Comparison of ENCODE assay signal across 9 cellular contexts in genomic region chr10:132836832-132837540, GRCh38. TPM values are rescaled to one million over a fixed set of nuclear protein-coding genes. Genes with fewer than 3 reads are reported as not detected.
DNase-seq lines count a peak whose midpoint lies in the region; ATAC-seq, FAIRE-seq and TF ChIP-seq lines count a peak whose summit lies in the region.
"Had no signal": no experiment of that assay in that cellular context is flagged by ENCODE, and none has a peak within 500 bp of the region (broad histone marks: within the 10 kb centered on the region; RNA-seq: fewer than 3 reads in every experiment).

No MANE protein-coding gene starts in this region.

- POLR2A ChIA-PET in SK-N-SH (lab: Yijun Ruan, JAX) (no interaction called here), MCF 10A (lab: Yijun Ruan, JAX) (no interaction called here)

- WGBS in SK-N-SH (ENCODE audit: low lambda C conversion rate): 29% methylated on average over 30 of the region's 34 CpGs

- no peak for TF ChIP-seq EP300 in SK-N-SH (IDR thresholded peaks at IDR 0.05; ENCODE audit: borderline replicate concordance in 1 of 2, low read depth in 1 of 2, low read length in 1 of 2)

- H3K4me2 ChIP-seq in SK-N-SH: no peak overlapping the region

- no peak overlapping the region for H3K4me3 Mint-ChIP-seq in MCF 10A (ENCODE audit: unreplicated experiment)

- H3K27ac ChIP-seq in SK-N-SH (ENCODE audit: low read depth in 2 of 2, low read length in 1 of 2) (no peak overlapping the region), kidney (ENCODE audit: low read depth in 2 of 2, low read length in 2 of 2) (no peak overlapping the region)

- H3K27ac Mint-ChIP-seq in MCF 10A (ENCODE audit: low read depth, unreplicated experiment): no peak overlapping the region

- CTCF ChIA-PET in SK-N-SH (lab: Yijun Ruan, JAX) (interaction anchor here (1.0 to 1.4 kb wide), 4 partner anchors 19 to 378 kb away, joined by 3 read pairs; no protein-coding TSS in a partner anchor), MCF 10A (lab: Yijun Ruan, JAX) (interaction anchor here (0.6 to 1.4 kb wide), 2 partner anchors 67 to 479 kb away, joined by 3 to 7 read pairs; no protein-coding TSS in a partner anchor)

- ATAC-seq in HG02623 (IDR thresholded peaks at IDR 0.05; ENCODE audit: unreplicated experiment): no peak

- peak; percentile 82 for TF ChIP-seq CTCF in GM12875 (IDR thresholded peaks at IDR 0.05; ENCODE audit: borderline replicate concordance, insufficient read depth, low read depth, low read length)
- peak; percentile 70 for TF ChIP-seq CTCF in SK-N-SH (IDR thresholded peaks at IDR 0.05)
- TF ChIP-seq CTCF in MCF 10A (IDR thresholded peaks at IDR 0.05; ENCODE audit: unreplicated experiment): peak; percentile 95
- peak; percentile 85 for TF ChIP-seq CTCF in kidney (IDR thresholded peaks at IDR 0.05; ENCODE audit: borderline replicate concordance, extremely low read depth, insufficient read depth)

- no peaks in the 10 kb centered on the region for H3K27me3 ChIP-seq in SK-N-SH (ENCODE audit: insufficient read depth)

- H3K9me2 ChIP-seq in SK-N-SH: no peaks in the 10 kb centered on the region

- no peaks in the 10 kb centered on the region for H3K79me2 ChIP-seq in SK-N-SH (ENCODE audit: insufficient read depth)

- H2AFZ ChIP-seq in SK-N-SH (ENCODE audit: low read depth): no peak overlapping the region

- no peaks in the 10 kb centered on the region for H4K20me1 ChIP-seq in SK-N-SH (ENCODE audit: insufficient read depth)

- intact Hi-C loops in MCF 10A (cut with micrococcal nuclease) (loop anchor here (2.0 to 10.0 kb wide), 4 partner anchors 66 to 488 kb away; no protein-coding TSS in a partner anchor), kidney (cut with DNase I) (no loop called here)

- H3K9ac ChIP-seq in SK-N-SH (no peak overlapping the region), kidney (ENCODE audit: low read length in 2 of 2) (no peak overlapping the region)

- DNase-seq in AG08395 (ENCODE audit: low spot score) (peak; percentile 71), SK-N-SH (peak; percentile 94), MCF 10A (ENCODE audit: unreplicated experiment) (peak; percentile 10), kidney (peak; percentile 79), NCI-H524 treated with DMSO at 0.1 percent for 48 hours (lab: John Stamatoyannopoulos, UW) (no peak)
- peak; percentile 39 for DNase-seq in stimulated activated CD4-positive, alpha-beta T cell treated with anti-CD3 and anti-CD28 coated beads, Interleukin-1b, Interleukin-23, amount 100 ng/mL, for 48 hours

- FAIRE-seq in kidney (lab: Jason Lieb, UNC): no peak
- FAIRE-seq: islet of Langerhans had no signal

- no peaks in the 10 kb centered on the region for H3K36me3 Mint-ChIP-seq in MCF 10A (ENCODE audit: insufficient read depth, unreplicated experiment)

- peaks cover 35% of the 10 kb centered on the region for H3K27me3 Mint-ChIP-seq in MCF 10A (ENCODE audit: insufficient read depth, unreplicated experiment)

- peaks cover 3% of the 10 kb centered on the region for H3K9me3 Mint-ChIP-seq in MCF 10A (ENCODE audit: unreplicated experiment)

- peak; percentile 72 for TF ChIP-seq RAD21 in SK-N-SH (IDR thresholded peaks at IDR 0.05; ENCODE audit: low read length)

- BruUV-seq in MCF 10A (replicated peaks; lab: Mats Ljungman, UMichigan): no TSS peak

- no peak overlapping the region for H3K4me3 ChIP-seq in GM12875 (ENCODE audit: low read depth, low read length)
- H3K4me3 ChIP-seq in SK-N-SH (ENCODE audit: low read depth in 2 of 2, low read length in 1 of 2): peak overlapping the region in 1 of 2 experiments; percentile 55; a peak in 1 of 4 replicates
- H3K4me3 ChIP-seq in kidney (ENCODE audit: low read length in 2 of 2): no peak overlapping the region

- H3K36me3 ChIP-seq in SK-N-SH (replicated peaks in 1 of 2; ENCODE audit: control insufficient read depth in 1 of 2, insufficient read depth in 2 of 2, low read length in 1 of 2) (no peaks in the 10 kb centered on the region), kidney (ENCODE audit: control insufficient read depth in 1 of 2, insufficient read depth in 2 of 2, low read length in 2 of 2) (no peaks in the 10 kb centered on the region)

- peaks cover 4% of the 10 kb centered on the region for H3F3A ChIP-seq in SK-N-SH (replicated peaks; ENCODE audit: insufficient read depth)

- H3K9me3 ChIP-seq in SK-N-SH (peaks cover 1% of the 10 kb centered on the region; the same call in 1 of the 2 replicates), kidney (ENCODE audit: control insufficient read depth in 1 of 2, low read length in 2 of 2) (peaks cover 0 to 3% of the 10 kb centered on the region in 2 donors)

- H3K4me1 Mint-ChIP-seq in MCF 10A (ENCODE audit: insufficient read depth, unreplicated experiment): no peaks in the 10 kb centered on the region

- peaks cover 0 to 11% of the 10 kb centered on the region in 2 experiments; a peak in 1 of 4 replicates for H3K4me1 ChIP-seq in SK-N-SH (ENCODE audit: control insufficient read depth in 1 of 2, insufficient read depth in 2 of 2, low read depth in 1 of 2, low read length in 1 of 2)
- peaks cover 0 to 5% of the 10 kb centered on the region in 2 donors for H3K4me1 ChIP-seq in kidney (ENCODE audit: control insufficient read depth in 1 of 2, insufficient read depth in 1 of 2, low read depth in 1 of 2, low read length in 2 of 2)

TF ChIP-seq in SK-N-SH, 30 proteins besides CTCF, POLR2A, EP300 and RAD21:
- TF ChIP-seq SMC3 (IDR thresholded peaks at IDR 0.05; ENCODE audit: low read depth, low read length): peak; percentile 46
- TF ChIP-seq, protein P1, sequence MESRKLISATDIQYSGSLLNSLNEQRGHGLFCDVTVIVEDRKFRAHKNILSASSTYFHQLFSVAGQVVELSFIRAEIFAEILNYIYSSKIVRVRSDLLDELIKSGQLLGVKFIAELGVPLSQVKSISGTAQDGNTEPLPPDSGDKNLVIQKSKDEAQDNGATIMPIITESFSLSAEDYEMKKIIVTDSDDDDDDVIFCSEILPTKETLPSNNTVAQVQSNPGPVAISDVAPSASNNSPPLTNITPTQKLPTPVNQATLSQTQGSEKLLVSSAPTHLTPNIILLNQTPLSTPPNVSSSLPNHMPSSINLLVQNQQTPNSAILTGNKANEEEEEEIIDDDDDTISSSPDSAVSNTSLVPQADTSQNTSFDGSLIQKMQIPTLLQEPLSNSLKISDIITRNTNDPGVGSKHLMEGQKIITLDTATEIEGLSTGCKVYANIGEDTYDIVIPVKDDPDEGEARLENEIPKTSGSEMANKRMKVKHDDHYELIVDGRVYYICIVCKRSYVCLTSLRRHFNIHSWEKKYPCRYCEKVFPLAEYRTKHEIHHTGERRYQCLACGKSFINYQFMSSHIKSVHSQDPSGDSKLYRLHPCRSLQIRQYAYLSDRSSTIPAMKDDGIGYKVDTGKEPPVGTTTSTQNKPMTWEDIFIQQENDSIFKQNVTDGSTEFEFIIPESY (IDR thresholded peaks at IDR 0.05; ENCODE audit: borderline replicate concordance, low read depth): no peak
TF ChIP-seq in SK-N-SH: peak in this region for 1.

RNA-seq across cellular contexts. Expression of gene NKX6-2, which starts 51.0 kb away (rescaled TPM):
- polyA plus RNA-seq in SK-N-SH (2012; rRNA removed): not detected in 2 replicates
- polyA plus RNA-seq in SK-N-SH (2012; cell fraction: cytosol; rRNA removed): not detected in 2 replicates
- not detected in 2 replicates for polyA plus RNA-seq in SK-N-SH (2012; cell fraction: nucleus; rRNA removed)
- not detected in 2 replicates for total RNA-seq in MCF 10A (2022)
- total RNA-seq in kidney: 2.5 TPM
- polyA plus RNA-seq in kidney (ENCODE audit: insufficient read depth, low read depth, low replicate concordance): not detected
